ENCODE assay signal across 15 cellular contexts in genomic region chr12:64171715-64172114, GRCh38. TPM values are rescaled to one million over a fixed set of nuclear protein-coding genes. Genes with fewer than 3 reads are reported as not detected.
DNase-seq lines count a peak whose midpoint lies in the region; ATAC-seq and TF ChIP-seq lines count a peak whose summit lies in the region.
"Had no signal": no experiment of that assay in that cellular context is flagged by ENCODE, and none has a peak within 500 bp of the region (broad histone marks: within the 10 kb centered on the region; RNA-seq: fewer than 3 reads in every experiment).

No MANE protein-coding gene starts in this region.

- peak overlapping the region; percentile 53 for H3K4me2 ChIP-seq in PC-3 (ENCODE audit: low read length)

- H3K9ac ChIP-seq in PC-3 (ENCODE audit: low read length) (peak overlapping the region; percentile 2; the same call in 1 of the 2 replicates), endodermal cell (ENCODE audit: extremely low read depth, low read length, poor library complexity, severe bottlenecking) (no peak overlapping the region)

- intact Hi-C loops in PC-3 (cut with micrococcal nuclease): no loop called here

- POLR2A ChIA-PET in PC-3 (lab: Charles Lee; ENCODE audit: unreplicated experiment): interaction anchor here (0.7 kb wide), 1 partner anchor 67 kb away, joined by 5 read pairs; no protein-coding TSS in a partner anchor

- H3K79me2 ChIP-seq in PC-3 (ENCODE audit: low read length): no peaks in the 10 kb centered on the region

- WGBS in endodermal cell (ENCODE audit: insufficient coverage in 1 of 2, insufficient read length in 1 of 2), 2 experiments: 94% methylated on average over 1 of the region's 1 CpG; no CpG with 5 or more reads in 1 of the 2 experiments
- no CpG with 5 or more reads among the region's 1 CpG for WGBS in mesodermal cell (ENCODE audit: insufficient coverage in 2 of 2), 2 experiments

- no peak overlapping the region for H2AFZ ChIP-seq in PC-3 (ENCODE audit: low read length)

- H3K27ac Mint-ChIP-seq in endodermal cell: peak overlapping the region; percentile 17
- H3K27ac Mint-ChIP-seq: activated naive CD8-positive, alpha-beta T cell; CD14-positive monocyte; stimulated activated memory B cell treated with anti-CD40 and anti-IgM and Interleukin-4, amounts not matched to agents 10 μg/mL and 1 μg/mL and 100 μg/mL, for 72 hours had no signal

- H3K9me2 ChIP-seq in PC-3 (replicated peaks; ENCODE audit: low read length): no peaks in the 10 kb centered on the region

- no peaks in the 10 kb centered on the region for H3K27me3 ChIP-seq in PC-3 (ENCODE audit: low read length)
- no peaks in the 10 kb centered on the region for H3K27me3 ChIP-seq in endodermal cell (ENCODE audit: control insufficient read depth, insufficient read depth, low read length, poor library complexity, severe bottlenecking)
- H3K27me3 ChIP-seq: colonic mucosa had no signal

- ATAC-seq in PC-3 (peak; percentile 88), HG03135 (IDR thresholded peaks at IDR 0.05; ENCODE audit: unreplicated experiment) (no peak), HG02970 (IDR thresholded peaks at IDR 0.05; ENCODE audit: low FRiP score, unreplicated experiment) (no peak)
- ATAC-seq: stimulated activated memory B cell treated with anti-CD40 and anti-IgM and Interleukin-4, amounts not matched to agents 10 μg/mL and 1 μg/mL and 100 μg/mL, for 72 hours had no signal

- BruUV-seq in PC-3 (replicated peaks; lab: Mats Ljungman, UMichigan): no TSS peak

- peaks cover 13% of the 10 kb centered on the region for H3K4me1 Mint-ChIP-seq in endodermal cell
- H3K4me1 Mint-ChIP-seq: stimulated activated memory B cell treated with anti-CD40 and anti-IgM and Interleukin-4, amounts not matched to agents 10 μg/mL and 1 μg/mL and 100 μg/mL, for 72 hours had no signal

- H3K4me3 ChIP-seq in PC-3 (ENCODE audit: low read length) (no peak overlapping the region), endodermal cell (ENCODE audit: low read length) (no peak overlapping the region), mesodermal cell (ENCODE audit: extremely low read depth, insufficient read depth, low read length, poor library complexity, severe bottlenecking) (no peak overlapping the region)
- H3K4me3 ChIP-seq: colonic mucosa had no signal

- no peaks in the 10 kb centered on the region for H3K27me3 Mint-ChIP-seq in endodermal cell (ENCODE audit: insufficient read depth)
- H3K27me3 Mint-ChIP-seq: activated naive CD8-positive, alpha-beta T cell; stimulated activated memory B cell treated with anti-CD40 and anti-IgM and Interleukin-4, amounts not matched to agents 10 μg/mL and 1 μg/mL and 100 μg/mL, for 72 hours had no signal

- CTCF ChIA-PET in PC-3 (lab: Charles Lee): interaction anchor here (0.5 kb wide), 1 partner anchor 279 kb away, joined by 3 read pairs; no protein-coding TSS in a partner anchor

- DNase-seq in Daoy (ENCODE audit: low read depth) (peak; percentile 59), PC-3 (peak; percentile 88), endodermal cell (no peak), pons (ENCODE audit: low spot score) (no peak)
- no peak for DNase-seq in activated CD4-positive, CD25-positive, alpha-beta regulatory T cell treated with anti-CD3 and anti-CD28 coated beads, Interleukin-2, amount 50 U/mL, for 72 hours
- DNase-seq: colonic mucosa; NK-92 treated with Interleukin-12 subunit alpha and Interleukin-12 subunit beta, amount 100 ng/mL, for 24 hours; stimulated activated CD4-positive, alpha-beta T cell treated with anti-CD3 and anti-CD28 coated beads, Interleukin-2, amount 100 ng/mL, for 48 hours; WERI-Rb-1 had no signal

- peaks cover 28% of the 10 kb centered on the region for H3K4me1 ChIP-seq in PC-3 (ENCODE audit: insufficient read depth, low read length)
- no peaks in the 10 kb centered on the region for H3K4me1 ChIP-seq in endodermal cell (ENCODE audit: control insufficient read depth, insufficient read depth, low read length)
- H3K4me1 ChIP-seq in mesodermal cell (ENCODE audit: control insufficient read depth, insufficient read depth, low read length, poor library complexity, severe bottlenecking): peaks cover 21% of the 10 kb centered on the region
- H3K4me1 ChIP-seq: colonic mucosa had no signal

- H3K27ac ChIP-seq in PC-3 (ENCODE audit: low read length) (peak overlapping the region; percentile 70), endodermal cell (ENCODE audit: low read depth, low read length) (no peak overlapping the region), mesodermal cell (ENCODE audit: low read depth, low read length, severe bottlenecking) (peak overlapping the region; percentile 70)
- H3K27ac ChIP-seq: colonic mucosa, WERI-Rb-1 had no signal

- H3K4me3 Mint-ChIP-seq in endodermal cell: no peak overlapping the region
- H3K4me3 Mint-ChIP-seq: activated naive CD8-positive, alpha-beta T cell; CD14-positive monocyte; stimulated activated memory B cell treated with anti-CD40 and anti-IgM and Interleukin-4, amounts not matched to agents 10 μg/mL and 1 μg/mL and 100 μg/mL, for 72 hours had no signal

- TF ChIP-seq CTCF in PC-3 (conservative IDR thresholded peaks at IDR 0.05; ENCODE audit: low read depth, low read length): no peak
- TF ChIP-seq CTCF in endodermal cell (conservative IDR thresholded peaks at IDR 0.05): no peak

- no peaks in the 10 kb centered on the region for H3K36me3 Mint-ChIP-seq in endodermal cell (ENCODE audit: low read depth)
- H3K36me3 Mint-ChIP-seq: CD14-positive monocyte had no signal

- H3K9me3 ChIP-seq in PC-3 (ENCODE audit: low read length) (no peaks in the 10 kb centered on the region), endodermal cell (ENCODE audit: control insufficient read depth, low read length) (no peaks in the 10 kb centered on the region), mesodermal cell (ENCODE audit: control insufficient read depth, low read length) (no peaks in the 10 kb centered on the region)
- H3K9me3 ChIP-seq: colonic mucosa had no signal

- H4K20me1 ChIP-seq in PC-3 (ENCODE audit: low read length): no peaks in the 10 kb centered on the region

- H3K36me3 ChIP-seq in PC-3 (ENCODE audit: low read depth, low read length) (no peaks in the 10 kb centered on the region), endodermal cell (ENCODE audit: control insufficient read depth, insufficient read depth, low read length) (no peaks in the 10 kb centered on the region), mesodermal cell (ENCODE audit: control insufficient read depth, insufficient read depth, low read length) (no peaks in the 10 kb centered on the region)
- H3K36me3 ChIP-seq: colonic mucosa, WERI-Rb-1 had no signal

- H3K9me3 Mint-ChIP-seq in endodermal cell: peaks cover 2% of the 10 kb centered on the region
- H3K9me3 Mint-ChIP-seq: CD14-positive monocyte; stimulated activated memory B cell treated with anti-CD40 and anti-IgM and Interleukin-4, amounts not matched to agents 10 μg/mL and 1 μg/mL and 100 μg/mL, for 72 hours had no signal

- H3F3A ChIP-seq in PC-3 (ENCODE audit: low read length, unreplicated experiment): peaks cover 6% of the 10 kb centered on the region

RNA-seq across cellular contexts. Expression of gene KICS2, which starts 50.4 kb away (rescaled TPM):
- 7.4 and 12.1 TPM in 2 replicates for total RNA-seq in Daoy (2014; rRNA removed; shearing (Covaris generic))
- total RNA-seq in PC-3 (2014; rRNA removed): 11.9 and 16.4 TPM in 2 replicates
- 10 to 100 TPM in 1 of 2 donors, 1 to 10 TPM in 1; 8.0 to 16.6 TPM for total RNA-seq in endodermal cell
- polyA plus RNA-seq in endodermal cell (2013, experiment 1 of 2): 3.6 TPM
- polyA plus RNA-seq in endodermal cell (2013, experiment 2 of 2): 3.0 TPM
- polyA plus RNA-seq in mesodermal cell (2013, experiment 1 of 2): 2.6 TPM
- polyA plus RNA-seq in mesodermal cell (2013, experiment 2 of 2): 2.3 TPM

Comparison
In these comparisons a context has a peak if more than half of its experiments do, and no peak if none do; other contexts are left out.
1. DNase-seq: peak in Daoy (single experiment) and PC-3 (single experiment); none in endodermal cell (single experiment), pons (single experiment) and activated CD4-positive, CD25-positive, alpha-beta regulatory T cell treated with anti-CD3 and anti-CD28 coated beads, Interleukin-2, amount 50 U/mL, for 72 hours (single experiment).